In the genomic region with DNA sequence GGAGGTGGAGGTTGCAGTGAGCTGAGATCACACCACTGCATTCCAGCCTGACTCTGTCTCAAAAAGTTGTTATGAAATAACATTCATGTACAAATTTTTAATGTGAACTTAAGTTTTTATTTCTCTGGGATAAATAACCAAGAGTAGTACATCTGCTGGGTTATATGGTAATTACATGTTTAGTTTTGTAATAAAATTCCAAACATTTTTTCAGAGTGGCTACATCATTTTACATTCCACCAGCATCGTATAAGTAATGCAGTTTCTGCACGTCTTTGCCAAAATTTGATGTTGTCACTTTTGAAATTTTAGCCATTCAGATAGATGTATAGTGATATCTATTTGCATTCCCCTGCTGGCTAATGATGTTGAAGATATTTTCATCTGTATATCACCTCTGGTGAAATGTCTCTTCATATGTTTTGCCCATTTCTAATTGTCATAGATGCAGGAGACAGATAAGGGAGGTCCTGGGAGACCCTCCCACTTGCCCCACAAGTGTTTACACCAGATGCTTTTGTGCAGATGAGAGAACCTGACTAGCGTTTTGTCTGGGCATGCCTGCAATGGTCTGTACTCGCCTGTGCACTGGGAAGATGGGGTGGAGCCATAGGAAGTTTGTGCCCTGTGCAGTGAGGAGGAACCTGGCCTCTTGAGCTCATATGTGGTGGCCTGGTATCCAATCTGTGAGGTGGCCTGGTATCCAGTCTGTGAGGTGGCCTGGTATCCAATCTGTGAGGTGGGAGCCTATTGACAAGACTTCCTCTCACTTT, we compare ENCODE assay signal across 23 cellular contexts. TPM values are rescaled to one million over a fixed set of nuclear protein-coding genes. Genes with fewer than 3 reads are reported as not detected.
DNase-seq lines count a peak whose midpoint lies in the region; ATAC-seq, FAIRE-seq and TF ChIP-seq lines count a peak whose summit lies in the region.
"Had no signal": no experiment of that assay in that cellular context is flagged by ENCODE, and none has a peak within 500 bp of the region (broad histone marks: within the 10 kb centered on the region; RNA-seq: fewer than 3 reads in every experiment).

No MANE protein-coding gene starts in this region.

- peaks cover 3% of the 10 kb centered on the region for H3K4me1 Mint-ChIP-seq in activated CD4-positive, alpha-beta T cell treated with anti-CD3 and anti-CD28 coated beads, Interleukin-2, amount 10 ng/mL, durations not matched to agents 24 days and 14 days
- 0 out of 2 replicates have a peak, but pooled peaks cover 8% of the 10 kb centered on the region for H3K4me1 Mint-ChIP-seq in WTC11
- H3K4me1 Mint-ChIP-seq: CD4-positive, alpha-beta memory T cell; stimulated activated naive CD8-positive, alpha-beta T cell treated with anti-CD3 and anti-CD28 coated beads, Interleukin-15, amount 100 ng/mL, for 72 hours had no signal

- H4K20me1 ChIP-seq in HepG2 (ENCODE audit: insufficient read depth, low read length), result no peaks in the 10 kb centered on the region

- H3K27ac Mint-ChIP-seq in activated CD4-positive, alpha-beta T cell treated with anti-CD3 and anti-CD28 coated beads, Interleukin-2, amount 10 ng/mL, durations not matched to agents 24 days and 14 days, result no peak overlapping the region
- 0 out of 2 replicates have a peak overlapping the region, but pooled peaks have one; percentile 19 for H3K27ac Mint-ChIP-seq in WTC11
- H3K27ac Mint-ChIP-seq: CD4-positive, alpha-beta memory T cell; stimulated activated naive CD8-positive, alpha-beta T cell treated with anti-CD3 and anti-CD28 coated beads, Interleukin-15, amount 100 ng/mL, for 72 hours had no signal

- H2AFZ ChIP-seq in HepG2 (ENCODE audit: low read length), result no peak overlapping the region
- H2AFZ ChIP-seq: PC-9 had no signal

- H3K4me3 Mint-ChIP-seq in activated CD4-positive, alpha-beta T cell treated with anti-CD3 and anti-CD28 coated beads, Interleukin-2, amount 10 ng/mL, durations not matched to agents 24 days and 14 days, result no peak overlapping the region
- no peak overlapping the region for H3K4me3 Mint-ChIP-seq in WTC11
- H3K4me3 Mint-ChIP-seq: CD4-positive, alpha-beta memory T cell; stimulated activated naive CD8-positive, alpha-beta T cell treated with anti-CD3 and anti-CD28 coated beads, Interleukin-15, amount 100 ng/mL, for 72 hours had no signal

- no peak overlapping the region for H3K27ac ChIP-seq in HepG2 (ENCODE audit: extremely low read length, insufficient read depth, low read length)
- H3K27ac ChIP-seq: esophagus muscularis mucosa, HL-60, neutrophil, PC-9, upper lobe of right lung had no signal

- no peaks in the 10 kb centered on the region for H3K79me2 ChIP-seq in HepG2 (ENCODE audit: insufficient read depth, low read length)

- BruUV-seq in HepG2 (replicated peaks; lab: Mats Ljungman, UMichigan), result no TSS peak

- H3K9ac ChIP-seq in skeletal muscle satellite cell (ENCODE audit: low read depth, low read length) (no peak overlapping the region), HepG2 (ENCODE audit: insufficient read depth, low read depth, low read length) (no peak overlapping the region)

- no peak for TF ChIP-seq POLR2A in HepG2 (IDR thresholded peaks at IDR 0.05; ENCODE audit: insufficient read depth in 1 of 2, low read depth in 2 of 2, low read length in 2 of 2)

- H3K4me2 ChIP-seq in skeletal muscle satellite cell (ENCODE audit: low read length) (peak overlapping the region; percentile 53), HepG2 (ENCODE audit: low read depth, low read length) (no peak overlapping the region)
- H3K4me2 ChIP-seq: PC-9 had no signal

- WGBS in HepG2 (ENCODE audit: low lambda C conversion rate), result 86% methylated on average over 4 of the region's 4 CpGs

- CTCF ChIA-PET in WTC11 (lab: Charles Lee) (no interaction called here), HepG2 (lab: Yijun Ruan, JAX; ENCODE audit: low intra/inter-chr PET ratio, low total read pairs) (no interaction called here)

- in situ Hi-C loops in HepG2 (cut with HindIII; ENCODE audit: extremely low pct_ligation_motif_present, low pct_unique_long_range_greater_than_20kb), result no loop called here
- in situ Hi-C loops in ACHN (cut with HindIII; ENCODE audit: low pct_ligation_motif_present, low pct_unique_long_range_greater_than_20kb, low sequenced_read_pairs), result no loop called here

- TF ChIP-seq CTCF in WTC11 (IDR thresholded peaks at IDR 0.05), result no peak
- no peak for TF ChIP-seq CTCF in fibroblast of pulmonary artery (IDR thresholded peaks at IDR 0.05; ENCODE audit: low read length, missing control alignments)
- TF ChIP-seq CTCF in HepG2 (CRISPR knock-in tag; IDR thresholded peaks at IDR 0.05), result no peak

- no peaks in the 10 kb centered on the region for H3K27me3 Mint-ChIP-seq in activated CD4-positive, alpha-beta T cell treated with anti-CD3 and anti-CD28 coated beads, Interleukin-2, amount 10 ng/mL, durations not matched to agents 24 days and 14 days
- peaks cover 17% of the 10 kb centered on the region; the same call in 1 of the 2 replicates for H3K27me3 Mint-ChIP-seq in WTC11 (ENCODE audit: low read depth)
- H3K27me3 Mint-ChIP-seq: CD4-positive, alpha-beta memory T cell; stimulated activated naive CD8-positive, alpha-beta T cell treated with anti-CD3 and anti-CD28 coated beads, Interleukin-15, amount 100 ng/mL, for 72 hours had no signal

- H3K9me3 ChIP-seq in skeletal muscle satellite cell (replicated peaks; ENCODE audit: low read length) (peaks cover 22% of the 10 kb centered on the region), HepG2 (ENCODE audit: low read length) (peaks cover 32% of the 10 kb centered on the region)

- peaks cover 18% of the 10 kb centered on the region for H3K4me1 ChIP-seq in skeletal muscle satellite cell (ENCODE audit: control insufficient read depth, insufficient read depth, low read length)
- no peaks in the 10 kb centered on the region for H3K4me1 ChIP-seq in HepG2 (ENCODE audit: insufficient read depth, low read length)
- H3K4me1 ChIP-seq: esophagus muscularis mucosa, upper lobe of right lung had no signal

- H3K36me3 Mint-ChIP-seq in activated CD4-positive, alpha-beta T cell treated with anti-CD3 and anti-CD28 coated beads, Interleukin-2, amount 10 ng/mL, durations not matched to agents 24 days and 14 days (ENCODE audit: low read depth), result peaks cover 23% of the 10 kb centered on the region
- peaks cover 54% of the 10 kb centered on the region for H3K36me3 Mint-ChIP-seq in WTC11

- peaks cover 28% of the 10 kb centered on the region for H3K9me3 Mint-ChIP-seq in activated CD4-positive, alpha-beta T cell treated with anti-CD3 and anti-CD28 coated beads, Interleukin-2, amount 10 ng/mL, durations not matched to agents 24 days and 14 days
- H3K9me3 Mint-ChIP-seq in WTC11, result peaks cover 54% of the 10 kb centered on the region

- TF ChIP-seq RAD21 in HepG2 (CRISPR knock-in tag; IDR thresholded peaks at IDR 0.05), result no peak

- TF ChIP-seq EP300 in HepG2 (IDR thresholded peaks at IDR 0.05; ENCODE audit: low read depth in 2 of 2, low read length in 2 of 2), result no peak
- TF ChIP-seq EP300 in HepG2 (CRISPR knock-in tag; IDR thresholded peaks at IDR 0.05; ENCODE audit: borderline replicate concordance), result no peak

- POLR2A ChIA-PET in WTC11 (lab: Charles Lee), result no interaction called here
- POLR2A ChIA-PET in HepG2 (lab: Yijun Ruan, JAX), result no interaction called here

- no peaks in the 10 kb centered on the region for H3K36me3 ChIP-seq in skeletal muscle satellite cell (ENCODE audit: insufficient read depth, low read length)
- H3K36me3 ChIP-seq in HepG2 (replicated peaks in 1 of 2; ENCODE audit: control insufficient read depth in 1 of 2, insufficient read depth in 2 of 2, low read length in 2 of 2), result no peaks in the 10 kb centered on the region
- H3K36me3 ChIP-seq: esophagus muscularis mucosa, neutrophil, upper lobe of right lung had no signal

- FAIRE-seq in HepG2 (lab: Jason Lieb, UNC), result no peak
- FAIRE-seq: A204.1 had no signal

- H3K4me3 ChIP-seq in fibroblast of pulmonary artery (replicated peaks; ENCODE audit: low read depth, low read length), result no peak overlapping the region
- H3K4me3 ChIP-seq in skeletal muscle satellite cell (ENCODE audit: low read length), result no peak overlapping the region
- H3K4me3 ChIP-seq in HepG2 (replicated peaks in 1 of 3; ENCODE audit: insufficient read depth in 1 of 3, low read depth in 2 of 3, low read length in 3 of 3), result no peak overlapping the region
- H3K4me3 ChIP-seq: esophagus muscularis mucosa, PC-9, upper lobe of right lung had no signal

- ATAC-seq in WTC11, result no peak
- ATAC-seq in GM21737 (IDR thresholded peaks at IDR 0.05; ENCODE audit: unreplicated experiment), result no peak
- no peak for ATAC-seq in HepG2
- ATAC-seq: right cardiac atrium; stimulated activated naive CD8-positive, alpha-beta T cell treated with anti-CD3 and anti-CD28 coated beads, Interleukin-15, amount 100 ng/mL, for 72 hours; upper lobe of right lung had no signal

- intact Hi-C loops in activated CD4-positive, alpha-beta T cell treated with anti-CD3 and anti-CD28 coated beads, Interleukin-2, amount 10 ng/mL, durations not matched to agents 24 days and 14 days (cut with micrococcal nuclease), result no loop called here
- intact Hi-C loops in HepG2 (cut with micrococcal nuclease; ENCODE audit: unreplicated experiment), result no loop called here

- H3K27me3 ChIP-seq in skeletal muscle satellite cell (ENCODE audit: control insufficient read depth, insufficient read depth, low read length) (no peaks in the 10 kb centered on the region), HepG2 (ENCODE audit: control insufficient read depth in 1 of 2, insufficient read depth in 2 of 2, low read length in 2 of 2) (no peaks in the 10 kb centered on the region)
- H3K27me3 ChIP-seq: esophagus muscularis mucosa, neutrophil, upper lobe of right lung had no signal

- DNase-seq in activated CD4-positive, alpha-beta T cell treated with anti-CD3 and anti-CD28 coated beads, Interleukin-2, amount 10 ng/mL, durations not matched to agents 24 days and 14 days, result peak; percentile 49
- no peak for DNase-seq in activated CD4-positive, alpha-beta T cell treated with anti-CD3 and anti-CD28 coated beads for 1 hour
- DNase-seq in WTC11 (ENCODE audit: low spot score) (no peak), fibroblast of pulmonary artery (ENCODE audit: low read depth) (peak; percentile 32), HepG2 (ENCODE audit: low spot score) (no peak), ACHN (no peak)
- DNase-seq: activated naive CD4-positive, alpha-beta T cell treated with Interleukin-2 at 50 U/mL for 16 hours; CD4-positive, alpha-beta memory T cell; DND-41; KG1; left cardiac atrium; NCI-H1092; NCI-H2081; PC-9; right cardiac atrium; stimulated activated naive CD8-positive, alpha-beta T cell treated with anti-CD3 and anti-CD28 coated beads, Interleukin-15, amount 100 ng/mL, for 72 hours; upper lobe of right lung had no signal

RNA-seq across cellular contexts. Expression of gene KBTBD6, which starts 12.7 kb away (rescaled TPM):
- total RNA-seq in activated CD4-positive, alpha-beta T cell treated with anti-CD3 and anti-CD28 coated beads, Interleukin-2, amount 10 ng/mL, durations not matched to agents 24 days and 14 days, result 6.3 and 6.8 TPM in 2 replicates
- 9.2 to 10.3 TPM (median 10.2 TPM) in 3 replicates for total RNA-seq in WTC11 (2021)
- 10.0 and 10.6 TPM in 2 replicates for total RNA-seq in skeletal muscle satellite cell (2012; rRNA removed)
- total RNA-seq in HepG2 (2016; rRNA removed; fragmentation: Illumina TruSeq; extraction: Trizol), result 12.0 and 18.8 TPM in 2 replicates
- 1.2 and 1.4 TPM in 2 replicates for total RNA-seq in HepG2 (2016; cell fraction: cytosol; rRNA removed; fragmentation: Illumina TruSeq; extraction: Trizol; ENCODE audit: low read depth)
- total RNA-seq in HepG2 (2016; cell fraction: insoluble cytoplasmic fraction; rRNA removed; fragmentation: Illumina TruSeq; extraction: Trizol), result 12.7 and 18.0 TPM in 2 replicates
- 4.9 TPM in 2 replicates for total RNA-seq in HepG2 (2016; cell fraction: membrane; rRNA removed; fragmentation: Illumina TruSeq; extraction: Trizol)
- total RNA-seq in HepG2 (2016; cell fraction: nucleus; rRNA removed; fragmentation: Illumina TruSeq; extraction: Trizol), result 7.5 and 7.7 TPM in 2 replicates
- polyA plus RNA-seq in HepG2 (2011; rRNA removed), result 4.1 and 4.4 TPM in 2 replicates
- polyA plus RNA-seq in HepG2 (2011; cell fraction: cytosol; rRNA removed), result 2.9 and 3.7 TPM in 2 replicates
- polyA plus RNA-seq in HepG2 (2011; cell fraction: nucleus; rRNA removed), result 2.3 and 3.0 TPM in 2 replicates
- polyA plus RNA-seq in HepG2 (2012), result 5.1 and 5.6 TPM in 2 replicates
- 0.51 and 0.53 TPM in 2 replicates for polyA plus RNA-seq in HepG2 (2016; cell fraction: cytosol; fragmentation: Illumina TruSeq; extraction: Trizol; ENCODE audit: low read depth)
- polyA plus RNA-seq in HepG2 (2016; cell fraction: insoluble cytoplasmic fraction; fragmentation: Illumina TruSeq; extraction: Trizol; ENCODE audit: low read depth), result 10.7 and 11.9 TPM in 2 replicates
- 2.0 TPM in 2 replicates for polyA plus RNA-seq in HepG2 (2016; cell fraction: membrane; fragmentation: Illumina TruSeq; extraction: Trizol; ENCODE audit: low read depth)
- polyA plus RNA-seq in HepG2 (2016; cell fraction: nucleus; fragmentation: Illumina TruSeq; extraction: Trizol; ENCODE audit: insufficient read depth, low read depth), result 8.6 and 8.7 TPM in 2 replicates
- 16.0 and 35.1 TPM in 2 replicates for polyA minus RNA-seq in HepG2 (2011; rRNA and poly(A)+ RNA removed; ENCODE audit: low replicate concordance)
- 7.6 and 8.2 TPM in 2 replicates for polyA minus RNA-seq in HepG2 (2011; cell fraction: cytosol; rRNA and poly(A)+ RNA removed)
- 4.9 and 5.1 TPM in 2 replicates for polyA minus RNA-seq in HepG2 (2011; cell fraction: nucleus; rRNA and poly(A)+ RNA removed)

RNA-seq across cellular contexts. Expression of gene KBTBD7, which starts 49.0 kb away (rescaled TPM):
- total RNA-seq in activated CD4-positive, alpha-beta T cell treated with anti-CD3 and anti-CD28 coated beads, Interleukin-2, amount 10 ng/mL, durations not matched to agents 24 days and 14 days, result 5.6 and 6.2 TPM in 2 replicates
- total RNA-seq in WTC11 (2021) (15.7 to 18.9 TPM (median 18.6 TPM) in 3 replicates), HepG2 (2016; rRNA removed; fragmentation: Illumina TruSeq; extraction: Trizol) (9.0 and 14.9 TPM in 2 replicates)
- 2.8 and 3.7 TPM in 2 replicates for total RNA-seq in skeletal muscle satellite cell (2012; rRNA removed)
- total RNA-seq in HepG2 (2016; cell fraction: cytosol; rRNA removed; fragmentation: Illumina TruSeq; extraction: Trizol; ENCODE audit: low read depth), result 0.61 and 0.71 TPM in 2 replicates
- 9.1 and 14.2 TPM in 2 replicates for total RNA-seq in HepG2 (2016; cell fraction: insoluble cytoplasmic fraction; rRNA removed; fragmentation: Illumina TruSeq; extraction: Trizol)
- total RNA-seq in HepG2 (2016; cell fraction: membrane; rRNA removed; fragmentation: Illumina TruSeq; extraction: Trizol), result 3.4 and 4.1 TPM in 2 replicates
- 8.3 and 8.7 TPM in 2 replicates for total RNA-seq in HepG2 (2016; cell fraction: nucleus; rRNA removed; fragmentation: Illumina TruSeq; extraction: Trizol)
- polyA plus RNA-seq in HepG2 (2011; rRNA removed), result 3.6 and 3.8 TPM in 2 replicates
- polyA plus RNA-seq in HepG2 (2011; cell fraction: cytosol; rRNA removed), result 2.8 and 2.9 TPM in 2 replicates
- 2.6 and 3.1 TPM in 2 replicates for polyA plus RNA-seq in HepG2 (2011; cell fraction: nucleus; rRNA removed)
- polyA plus RNA-seq in HepG2 (2012), result 3.2 and 4.1 TPM in 2 replicates
- 0.17 and 0.28 TPM in 2 replicates for polyA plus RNA-seq in HepG2 (2016; cell fraction: cytosol; fragmentation: Illumina TruSeq; extraction: Trizol; ENCODE audit: low read depth)
- polyA plus RNA-seq in HepG2 (2016; cell fraction: insoluble cytoplasmic fraction; fragmentation: Illumina TruSeq; extraction: Trizol; ENCODE audit: low read depth), result 10.2 and 10.4 TPM in 2 replicates
- polyA plus RNA-seq in HepG2 (2016; cell fraction: membrane; fragmentation: Illumina TruSeq; extraction: Trizol; ENCODE audit: low read depth), result 1.0 and 1.3 TPM in 2 replicates
- polyA plus RNA-seq in HepG2 (2016; cell fraction: nucleus; fragmentation: Illumina TruSeq; extraction: Trizol; ENCODE audit: insufficient read depth, low read depth), result 4.8 and 5.5 TPM in 2 replicates
- polyA minus RNA-seq in HepG2 (2011; rRNA and poly(A)+ RNA removed; ENCODE audit: low replicate concordance), result 18.8 and 26.5 TPM in 2 replicates
- 6.6 and 7.6 TPM in 2 replicates for polyA minus RNA-seq in HepG2 (2011; cell fraction: cytosol; rRNA and poly(A)+ RNA removed)
- 12.4 and 12.9 TPM in 2 replicates for polyA minus RNA-seq in HepG2 (2011; cell fraction: nucleus; rRNA and poly(A)+ RNA removed)

Comparison
In these comparisons a context has a peak if more than half of its experiments do, and no peak if none do; other contexts are left out.
1. DNase-seq: peak in activated CD4-positive, alpha-beta T cell treated with anti-CD3 and anti-CD28 coated beads, Interleukin-2, amount 10 ng/mL, durations not matched to agents 24 days and 14 days (single experiment) and fibroblast of pulmonary artery (single experiment); none in activated CD4-positive, alpha-beta T cell treated with anti-CD3 and anti-CD28 coated beads for 1 hour (single experiment), WTC11 (single experiment), HepG2 (single experiment) and ACHN (single experiment).